17 cellular contexts compared by ENCODE assay signal in the genomic region with DNA sequence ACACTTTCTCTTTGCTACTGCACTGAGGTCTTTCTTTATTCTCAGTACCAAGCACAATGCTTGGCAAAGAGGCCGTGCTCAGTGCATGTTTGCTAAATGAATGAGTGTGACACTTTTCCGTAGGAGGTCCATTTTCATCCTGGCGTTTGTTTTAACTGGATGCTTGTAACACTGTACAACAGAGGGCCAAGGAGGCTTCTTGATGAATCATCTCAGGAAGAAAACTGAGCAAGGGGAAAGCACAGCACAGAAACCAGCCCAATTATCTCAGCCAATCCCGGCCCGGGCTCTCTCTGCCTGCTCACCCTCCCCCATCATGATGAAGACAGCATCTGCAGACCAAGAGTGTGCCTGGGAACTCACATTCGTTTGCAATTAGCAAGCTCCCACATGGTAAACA.
DNase-seq lines count a peak whose midpoint lies in the region; ATAC-seq, FAIRE-seq and TF ChIP-seq lines count a peak whose summit lies in the region.
"Had no signal": no experiment of that assay in that cellular context is flagged by ENCODE, and none has a peak within 500 bp of the region (broad histone marks: within the 10 kb centered on the region; RNA-seq: fewer than 3 reads in every experiment).

No MANE protein-coding gene starts in this region.

- CTCF ChIA-PET in SK-N-SH (lab: Yijun Ruan, JAX) = interaction anchor here (0.6 to 1.9 kb wide), 3 partner anchors 19 to 50 kb away, joined by 3 to 6 read pairs (median 3); no protein-coding TSS in a partner anchor

- H3K4me1 ChIP-seq in SK-N-SH (ENCODE audit: control insufficient read depth in 1 of 2, insufficient read depth in 2 of 2, low read depth in 1 of 2, low read length in 1 of 2) (peaks cover 0 to 8% of the 10 kb centered on the region in 2 experiments; a peak in 1 of 4 replicates), adrenal gland (replicated peaks in 1 of 2) (no peaks in the 10 kb centered on the region)
- H3K4me1 ChIP-seq: A549, ascending aorta had no signal

- no peak for TF ChIP-seq RAD21 in SK-N-SH (IDR thresholded peaks at IDR 0.05; ENCODE audit: low read length)

- H4K20me1 ChIP-seq in SK-N-SH (ENCODE audit: insufficient read depth) = no peaks in the 10 kb centered on the region

- no peak for FAIRE-seq in GM19239 (lab: Jason Lieb, UNC)
- FAIRE-seq: A549, G401.6, keratinocyte, TTC549 had no signal

- no peak for TF ChIP-seq CTCF in SK-N-SH (IDR thresholded peaks at IDR 0.05)
- TF ChIP-seq CTCF in astrocyte of the spinal cord (IDR thresholded peaks at IDR 0.05; ENCODE audit: low read depth, low read length) = no peak
- no peak for TF ChIP-seq CTCF in adrenal gland (IDR thresholded peaks at IDR 0.05)

- no peaks in the 10 kb centered on the region for H3F3A ChIP-seq in SK-N-SH (replicated peaks; ENCODE audit: insufficient read depth)

- TF ChIP-seq EP300 in SK-N-SH (IDR thresholded peaks at IDR 0.05; ENCODE audit: borderline replicate concordance in 1 of 2, low read depth in 1 of 2, low read length in 1 of 2) = no peak

- no peak overlapping the region for H3K4me3 ChIP-seq in SK-N-SH (ENCODE audit: low read depth in 2 of 2, low read length in 1 of 2)
- no peak overlapping the region for H3K4me3 ChIP-seq in astrocyte of the spinal cord (ENCODE audit: low read depth, low read length)
- H3K4me3 ChIP-seq in adrenal gland = no peak overlapping the region
- H3K4me3 ChIP-seq: A549, ascending aorta had no signal

- ATAC-seq in SK-N-SH treated with all-trans-retinoic acid at 6 μM for 48 hours = no peak
- ATAC-seq: A549; stimulated activated naive B cell treated with anti-CD40 and anti-IgM and Interleukin-4, amounts not matched to agents 10 μg/mL and 1 μg/mL and 100 μg/mL, for 72 hours had no signal

- H3K36me3 ChIP-seq in SK-N-SH (replicated peaks in 1 of 2; ENCODE audit: control insufficient read depth in 1 of 2, insufficient read depth in 2 of 2, low read length in 1 of 2) (no peaks in the 10 kb centered on the region), adrenal gland (replicated peaks in 1 of 2) (no peaks in the 10 kb centered on the region)
- H3K36me3 ChIP-seq: ascending aorta had no signal

- H3K27ac ChIP-seq in SK-N-SH (ENCODE audit: low read depth in 2 of 2, low read length in 1 of 2) (no peak overlapping the region), adrenal gland (no peak overlapping the region)
- H3K27ac ChIP-seq: A549, ascending aorta, epithelial cell of prostate had no signal

- no peak overlapping the region for H3K4me2 ChIP-seq in SK-N-SH
- H3K4me2 ChIP-seq: A549 had no signal

- H3K9ac ChIP-seq in SK-N-SH = no peak overlapping the region

- in situ Hi-C loops in astrocyte of the spinal cord (cut with HindIII; ENCODE audit: low sequenced_read_pairs) = no loop called here

- no peaks in the 10 kb centered on the region for H3K27me3 ChIP-seq in SK-N-SH (ENCODE audit: insufficient read depth)
- H3K27me3 ChIP-seq in adrenal gland = no peaks in the 10 kb centered on the region
- H3K27me3 ChIP-seq: ascending aorta had no signal

- 11% methylated on average over 6 of the region's 6 CpGs for WGBS in SK-N-SH (ENCODE audit: low lambda C conversion rate)
- WGBS in adrenal gland, 4 donors = 48 to 62% (median 54%) methylated on average over 6 of the region's 6 CpGs

- DNase-seq in SK-N-SH = peak; percentile 44
- DNase-seq in astrocyte of the spinal cord (ENCODE audit: low read depth, low spot score) = peak; percentile 64
- DNase-seq in inferior parietal cortex (ENCODE audit: extremely low spot score) = peak; percentile 73
- DNase-seq in SHP77 treated with DMSO at 0.1 percent for 48 hours (lab: John Stamatoyannopoulos, UW) = no peak
- DNase-seq in SW480 (ENCODE audit: low spot score) = no peak
- DNase-seq in adrenal gland = no peak
- DNase-seq in GM19239 (ENCODE audit: insufficient read length, low spot score) = no peak
- DNase-seq: NCI-H187; nephron progenitor cell; stimulated activated naive B cell treated with anti-CD40 and anti-IgM and Interleukin-4, amounts not matched to agents 10 μg/mL and 1 μg/mL and 100 μg/mL, for 72 hours had no signal

- POLR2A ChIA-PET in SK-N-SH (lab: Yijun Ruan, JAX) = no interaction called here

- no peaks in the 10 kb centered on the region; the same call in 1 of the 2 replicates for H3K9me2 ChIP-seq in SK-N-SH

- 0 out of 2 replicates have a peak, but pooled peaks cover 4% of the 10 kb centered on the region for H3K9me3 ChIP-seq in SK-N-SH
- H3K9me3 ChIP-seq in adrenal gland (replicated peaks in 1 of 3) = no peaks in the 10 kb centered on the region
- H3K9me3 ChIP-seq: A549, ascending aorta had no signal

- no peak for TF ChIP-seq POLR2A in adrenal gland (IDR thresholded peaks at IDR 0.05)

- H2AFZ ChIP-seq in SK-N-SH (ENCODE audit: low read depth) = no peak overlapping the region

- no peaks in the 10 kb centered on the region for H3K79me2 ChIP-seq in SK-N-SH (ENCODE audit: insufficient read depth)

- intact Hi-C loops in adrenal gland (cut with DNase I) = no loop called here

TF ChIP-seq in SK-N-SH, 30 proteins besides CTCF, POLR2A, EP300 and RAD21:
- TF ChIP-seq CHD2 (IDR thresholded peaks at IDR 0.05; ENCODE audit: low read length, partially characterized antibody) = peak; percentile 20
- TF ChIP-seq, protein P1, sequence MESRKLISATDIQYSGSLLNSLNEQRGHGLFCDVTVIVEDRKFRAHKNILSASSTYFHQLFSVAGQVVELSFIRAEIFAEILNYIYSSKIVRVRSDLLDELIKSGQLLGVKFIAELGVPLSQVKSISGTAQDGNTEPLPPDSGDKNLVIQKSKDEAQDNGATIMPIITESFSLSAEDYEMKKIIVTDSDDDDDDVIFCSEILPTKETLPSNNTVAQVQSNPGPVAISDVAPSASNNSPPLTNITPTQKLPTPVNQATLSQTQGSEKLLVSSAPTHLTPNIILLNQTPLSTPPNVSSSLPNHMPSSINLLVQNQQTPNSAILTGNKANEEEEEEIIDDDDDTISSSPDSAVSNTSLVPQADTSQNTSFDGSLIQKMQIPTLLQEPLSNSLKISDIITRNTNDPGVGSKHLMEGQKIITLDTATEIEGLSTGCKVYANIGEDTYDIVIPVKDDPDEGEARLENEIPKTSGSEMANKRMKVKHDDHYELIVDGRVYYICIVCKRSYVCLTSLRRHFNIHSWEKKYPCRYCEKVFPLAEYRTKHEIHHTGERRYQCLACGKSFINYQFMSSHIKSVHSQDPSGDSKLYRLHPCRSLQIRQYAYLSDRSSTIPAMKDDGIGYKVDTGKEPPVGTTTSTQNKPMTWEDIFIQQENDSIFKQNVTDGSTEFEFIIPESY (IDR thresholded peaks at IDR 0.05; ENCODE audit: borderline replicate concordance, low read depth) = no peak
TF ChIP-seq in SK-N-SH: peak in this region for 1.

TF ChIP-seq in SK-N-SH treated with all-trans-retinoic acid at 6 μM for 48 hours, 23 proteins besides CTCF, POLR2A, EP300 and RAD21 (continues in another document):
- no peak for TF ChIP-seq ZNF565 (CRISPR knock-in tag; conservative IDR thresholded peaks at IDR 0.05; ENCODE audit: low read depth)
- no peak for TF ChIP-seq ISL1 (CRISPR knock-in tag; IDR thresholded peaks at IDR 0.05)
- TF ChIP-seq TOX (CRISPR knock-in tag; IDR thresholded peaks at IDR 0.05; ENCODE audit: borderline replicate concordance) = no peak
- TF ChIP-seq ESRRG (CRISPR knock-in tag; IDR thresholded peaks at IDR 0.05) = no peak
- TF ChIP-seq PPARA (CRISPR knock-in tag; IDR thresholded peaks at IDR 0.05; ENCODE audit: borderline replicate concordance) = no peak
- TF ChIP-seq, protein P2, sequence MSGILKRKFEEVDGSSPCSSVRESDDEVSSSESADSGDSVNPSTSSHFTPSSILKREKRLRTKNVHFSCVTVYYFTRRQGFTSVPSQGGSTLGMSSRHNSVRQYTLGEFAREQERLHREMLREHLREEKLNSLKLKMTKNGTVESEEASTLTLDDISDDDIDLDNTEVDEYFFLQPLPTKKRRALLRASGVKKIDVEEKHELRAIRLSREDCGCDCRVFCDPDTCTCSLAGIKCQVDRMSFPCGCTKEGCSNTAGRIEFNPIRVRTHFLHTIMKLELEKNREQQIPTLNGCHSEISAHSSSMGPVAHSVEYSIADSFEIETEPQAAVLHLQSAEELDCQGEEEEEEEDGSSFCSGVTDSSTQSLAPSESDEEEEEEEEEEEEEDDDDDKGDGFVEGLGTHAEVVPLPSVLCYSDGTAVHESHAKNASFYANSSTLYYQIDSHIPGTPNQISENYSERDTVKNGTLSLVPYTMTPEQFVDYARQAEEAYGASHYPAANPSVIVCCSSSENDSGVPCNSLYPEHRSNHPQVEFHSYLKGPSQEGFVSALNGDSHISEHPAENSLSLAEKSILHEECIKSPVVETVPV (CRISPR knock-in tag; IDR thresholded peaks at IDR 0.05) = no peak
- no peak for TF ChIP-seq CSDC2 (CRISPR knock-in tag; IDR thresholded peaks at IDR 0.05)
- TF ChIP-seq ZNF70 (CRISPR knock-in tag; IDR thresholded peaks at IDR 0.05) = no peak
- no peak for TF ChIP-seq ZFP30 (CRISPR knock-in tag; IDR thresholded peaks at IDR 0.05)
- TF ChIP-seq ARNTL (CRISPR knock-in tag; IDR thresholded peaks at IDR 0.05; ENCODE audit: borderline replicate concordance, low read depth) = no peak
- TF ChIP-seq, protein P3, sequence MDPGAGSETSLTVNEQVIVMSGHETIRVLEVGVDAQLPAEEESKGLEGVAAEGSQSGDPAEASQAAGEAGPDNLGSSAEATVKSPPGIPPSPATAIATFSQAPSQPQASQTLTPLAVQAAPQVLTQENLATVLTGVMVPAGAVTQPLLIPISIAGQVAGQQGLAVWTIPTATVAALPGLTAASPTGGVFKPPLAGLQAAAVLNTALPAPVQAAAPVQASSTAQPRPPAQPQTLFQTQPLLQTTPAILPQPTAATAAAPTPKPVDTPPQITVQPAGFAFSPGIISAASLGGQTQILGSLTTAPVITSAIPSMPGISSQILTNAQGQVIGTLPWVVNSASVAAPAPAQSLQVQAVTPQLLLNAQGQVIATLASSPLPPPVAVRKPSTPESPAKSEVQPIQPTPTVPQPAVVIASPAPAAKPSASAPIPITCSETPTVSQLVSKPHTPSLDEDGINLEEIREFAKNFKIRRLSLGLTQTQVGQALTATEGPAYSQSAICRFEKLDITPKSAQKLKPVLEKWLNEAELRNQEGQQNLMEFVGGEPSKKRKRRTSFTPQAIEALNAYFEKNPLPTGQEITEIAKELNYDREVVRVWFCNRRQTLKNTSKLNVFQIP (CRISPR knock-in tag; IDR thresholded peaks at IDR 0.05; ENCODE audit: borderline replicate concordance, low read depth) = no peak
- TF ChIP-seq OSR1 (CRISPR knock-in tag; IDR thresholded peaks at IDR 0.05) = no peak
- no peak for TF ChIP-seq ZNF8 (CRISPR knock-in tag; IDR thresholded peaks at IDR 0.05)
- TF ChIP-seq BACH2 (CRISPR knock-in tag; IDR thresholded peaks at IDR 0.05; ENCODE audit: borderline replicate concordance) = no peak
- TF ChIP-seq ZFP3 (CRISPR knock-in tag; IDR thresholded peaks at IDR 0.05) = no peak
- no peak for TF ChIP-seq RARB (CRISPR knock-in tag; IDR thresholded peaks at IDR 0.05)

Comparison
In these comparisons a context has a peak if more than half of its experiments do, and no peak if none do; other contexts are left out.
1. DNase-seq: peak in SK-N-SH (single experiment), astrocyte of the spinal cord (single experiment) and inferior parietal cortex (single experiment); none in SHP77 treated with DMSO at 0.1 percent for 48 hours (single experiment), SW480 (single experiment), adrenal gland (0 of 7) and GM19239 (single experiment).